Comparison of ENCODE assay signal across 8 cellular contexts in genomic region chr19:57803594-57804325, GRCh38. TPM values are rescaled to one million over a fixed set of nuclear protein-coding genes. Genes with fewer than 3 reads are reported as not detected.
DNase-seq lines count a peak whose midpoint lies in the region; ATAC-seq and TF ChIP-seq lines count a peak whose summit lies in the region.

No MANE protein-coding gene starts in this region.

- TF ChIP-seq CTCF in AG04449 (IDR thresholded peaks at IDR 0.05; ENCODE audit: insufficient read depth, low read length, missing control alignments) (no peak), astrocyte of the spinal cord (IDR thresholded peaks at IDR 0.05; ENCODE audit: low read depth, low read length) (no peak), WERI-Rb-1 (IDR thresholded peaks at IDR 0.05; ENCODE audit: low read depth, low read length) (no peak)

- POLR2A ChIA-PET in AG04449 (lab: Yijun Ruan, JAX) = interaction anchor here (0.6 to 1.5 kb wide), 3 partner anchors 10 to 16 kb away, joined by 4 to 7 read pairs (median 5); partner anchors contain the start of gene ZNF552

- H3K27me3 ChIP-seq in iPS-20b (ENCODE audit: insufficient read depth, low read length) (no peaks in the 10 kb centered on the region), skeletal muscle tissue (ENCODE audit: control insufficient read depth in 3 of 3, insufficient read depth in 3 of 3, low read length in 3 of 3) (no peaks in the 10 kb centered on the region), WERI-Rb-1 (ENCODE audit: insufficient read depth, low read depth, severe bottlenecking) (no peaks in the 10 kb centered on the region)

- no peak for ATAC-seq in HG02763 (IDR thresholded peaks at IDR 0.05; ENCODE audit: unreplicated experiment)

- H3K27ac ChIP-seq in iPS-20b (ENCODE audit: low read length) = peak overlapping the region; percentile 80
- H3K27ac ChIP-seq in skeletal muscle tissue (ENCODE audit: low read depth, low read length) = peak overlapping the region; percentile 54
- H3K27ac ChIP-seq in WERI-Rb-1 = no peak overlapping the region

- H3K4me1 ChIP-seq in iPS-20b (ENCODE audit: insufficient read depth, low read length) (peaks cover 41% of the 10 kb centered on the region), skeletal muscle tissue (ENCODE audit: control insufficient read depth in 3 of 3, insufficient read depth in 3 of 3, low read length in 3 of 3) (peaks cover 0 to 2% (median 0%) of the 10 kb centered on the region in 3 donors)

- peak overlapping the region; percentile 74 for H3K4me3 ChIP-seq in AG04449 (ENCODE audit: low read depth, low read length)
- H3K4me3 ChIP-seq in astrocyte of the spinal cord (ENCODE audit: low read depth, low read length) = peak overlapping the region; percentile 83
- peak overlapping the region; percentile 75 for H3K4me3 ChIP-seq in iPS-20b (ENCODE audit: low read length)
- H3K4me3 ChIP-seq in skeletal muscle tissue (ENCODE audit: low read length in 3 of 3) = peak overlapping the region; percentile 61 to 74 (median 65)
- no peak overlapping the region for H3K4me3 ChIP-seq in WERI-Rb-1 (ENCODE audit: low read depth, low read length)

- peaks cover 14% of the 10 kb centered on the region for H3K36me3 ChIP-seq in iPS-20b (ENCODE audit: insufficient read depth, low read depth, low read length)
- peaks cover 6 to 14% (median 12%) of the 10 kb centered on the region in 3 donors for H3K36me3 ChIP-seq in skeletal muscle tissue (ENCODE audit: control insufficient read depth in 3 of 3, insufficient read depth in 3 of 3, low read length in 3 of 3)
- peaks cover 17% of the 10 kb centered on the region for H3K36me3 ChIP-seq in WERI-Rb-1

- CTCF ChIA-PET in AG04449 (lab: Yijun Ruan, JAX) = interaction anchor here (1.0 to 1.2 kb wide), 2 partner anchors 11 to 15 kb away, joined by 3 read pairs; no protein-coding TSS in a partner anchor

- DNase-seq in AG04449 (ENCODE audit: low read depth, low spot score) (peak; percentile 77), HT1080 (ENCODE audit: low read depth) (peak; percentile 87), astrocyte of the spinal cord (ENCODE audit: low read depth, low spot score) (peak; percentile 93), hippocampal formation (lab: John Stamatoyannopoulos, UW) (no peak), WERI-Rb-1 (no peak)

- peak overlapping the region; percentile 91 for H3K9ac ChIP-seq in iPS-20b (ENCODE audit: low read depth, low read length)
- H3K9ac ChIP-seq in skeletal muscle tissue (ENCODE audit: low read depth in 1 of 3, low read length in 3 of 3) = peak overlapping the region; percentile 45 to 85 (median 58)

- no peaks in the 10 kb centered on the region for H3K9me3 ChIP-seq in iPS-20b (ENCODE audit: insufficient read depth, low read depth, low read length)
- H3K9me3 ChIP-seq in skeletal muscle tissue (ENCODE audit: control insufficient read depth in 3 of 3, low read length in 3 of 3) = no peaks in the 10 kb centered on the region
- H3K9me3 ChIP-seq in WERI-Rb-1 (ENCODE audit: severe bottlenecking) = no peaks in the 10 kb centered on the region

- in situ Hi-C loops in astrocyte of the spinal cord (cut with HindIII; ENCODE audit: low sequenced_read_pairs) = no loop called here

RNA-seq across cellular contexts. Expression of gene ZNF552, which starts 11.0 kb away (rescaled TPM):
- 6.7 and 8.0 TPM in 2 replicates for total RNA-seq in HT1080 (2014; rRNA removed; shearing (Covaris generic))
- 3.4 and 3.5 TPM in 2 replicates for polyA plus RNA-seq in HT1080 (2015; cell fraction: cytosol; rRNA removed)
- polyA plus RNA-seq in HT1080 (2015; cell fraction: nucleus; rRNA removed) = 9.2 and 10.1 TPM in 2 replicates
- 7.3 TPM for total RNA-seq in skeletal muscle tissue

RNA-seq across cellular contexts. Expression of gene ZNF587B, which starts 26.3 kb away (rescaled TPM):
- 21.8 and 23.5 TPM in 2 replicates for total RNA-seq in HT1080 (2014; rRNA removed; shearing (Covaris generic))
- polyA plus RNA-seq in HT1080 (2015; cell fraction: cytosol; rRNA removed) = 6.1 TPM in 2 replicates
- polyA plus RNA-seq in HT1080 (2015; cell fraction: nucleus; rRNA removed) = 12.3 and 15.7 TPM in 2 replicates
- 17.2 TPM for total RNA-seq in skeletal muscle tissue

RNA-seq across cellular contexts. Expression of gene ZNF586, which starts 34.3 kb away (rescaled TPM):
- total RNA-seq in HT1080 (2014; rRNA removed; shearing (Covaris generic)) = 11.6 and 12.1 TPM in 2 replicates
- polyA plus RNA-seq in HT1080 (2015; cell fraction: cytosol; rRNA removed) = 9.3 and 11.2 TPM in 2 replicates
- 12.1 and 13.5 TPM in 2 replicates for polyA plus RNA-seq in HT1080 (2015; cell fraction: nucleus; rRNA removed)
- 27.1 TPM for total RNA-seq in skeletal muscle tissue

RNA-seq across cellular contexts. Expression of gene ZNF587, which starts 45.9 kb away (rescaled TPM):
- 8.1 and 8.2 TPM in 2 replicates for total RNA-seq in HT1080 (2014; rRNA removed; shearing (Covaris generic))
- 7.3 and 7.7 TPM in 2 replicates for polyA plus RNA-seq in HT1080 (2015; cell fraction: cytosol; rRNA removed)
- polyA plus RNA-seq in HT1080 (2015; cell fraction: nucleus; rRNA removed) = 36.5 and 44.4 TPM in 2 replicates
- total RNA-seq in skeletal muscle tissue = 18.8 TPM

RNA-seq across cellular contexts. Expression of gene ZNF776, which starts 57.1 kb away (rescaled TPM):
- 10.0 and 11.4 TPM in 2 replicates for total RNA-seq in HT1080 (2014; rRNA removed; shearing (Covaris generic))
- polyA plus RNA-seq in HT1080 (2015; cell fraction: cytosol; rRNA removed) = 7.7 and 7.9 TPM in 2 replicates
- polyA plus RNA-seq in HT1080 (2015; cell fraction: nucleus; rRNA removed) = 13.9 and 18.6 TPM in 2 replicates
- total RNA-seq in skeletal muscle tissue = 18.3 TPM

Comparison
In these comparisons a context has a peak if more than half of its experiments do, and no peak if none do; other contexts are left out.
1. DNase-seq: peak in AG04449 (single experiment), HT1080 (single experiment) and astrocyte of the spinal cord (single experiment); none in hippocampal formation (0 of 2) and WERI-Rb-1 (single experiment).